ENCODE assay signal across 26 cellular contexts in the genomic region with DNA sequence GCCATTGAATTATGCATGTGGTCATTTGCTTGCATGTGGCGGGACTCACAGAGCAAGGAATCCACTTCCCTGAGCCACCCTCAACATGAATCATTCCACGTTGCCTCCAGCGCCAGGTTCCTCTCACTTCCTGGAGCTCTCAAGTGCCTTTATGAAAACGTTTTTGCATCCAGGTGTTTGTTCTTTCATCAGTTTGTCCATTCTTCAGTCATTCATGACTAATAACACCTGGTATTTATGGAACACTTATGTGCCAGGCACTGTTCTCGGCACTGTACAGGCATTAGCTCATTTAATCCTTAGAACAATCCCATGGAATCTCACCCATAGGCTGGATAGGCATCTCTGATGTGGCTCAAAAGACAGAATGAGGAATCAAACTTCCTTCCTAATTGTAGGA.
"Had no signal": no experiment of that assay in that cellular context is flagged by ENCODE, and none has a peak within 500 bp of the region (broad histone marks: within the 10 kb centered on the region; RNA-seq: fewer than 3 reads in every experiment).

No MANE protein-coding gene starts in this region.

- DNase-seq: cortex of kidney; dorsolateral prefrontal cortex; effector CD8-positive, alpha-beta T cell; heart left ventricle; hippocampal formation; kidney glomerular epithelial cell; lower lobe of right lung; mesenchymal stem cell; midbrain; nucleus accumbens; pancreas; retina; right lobe of liver; stimulated activated CD4-positive, alpha-beta T cell treated with anti-CD3 and anti-CD28 coated beads, Interleukin-4, amount 100 ng/mL, for 1 hour; stimulated activated CD8-positive, alpha-beta memory T cell treated with anti-CD3 and anti-CD28 coated beads, Interleukin-4, amount 100 ng/mL, for 48 hours; stimulated activated naive CD8-positive, alpha-beta T cell treated with anti-CD3 and anti-CD28 coated beads, Interleukin-15, Interleukin-2, amounts not matched to agents 100 U/mL and 50 U/mL, for 24 hours; thyroid gland; upper lobe of left lung had no signal

- H3K36me3 ChIP-seq: lower lobe of right lung, neural progenitor cell, pancreas, prostate gland, right lobe of liver, thyroid gland, upper lobe of left lung had no signal

- H3K27me3 ChIP-seq: dorsolateral prefrontal cortex, esophagus muscularis mucosa, heart left ventricle, neural progenitor cell, pancreas, right lobe of liver, suprapubic skin, thyroid gland, upper lobe of left lung, vagina had no signal

- FAIRE-seq: pancreas had no signal

- H3K4me3 ChIP-seq: dorsolateral prefrontal cortex, esophagus muscularis mucosa, heart left ventricle, lower lobe of right lung, neural progenitor cell, pancreas, prostate gland, right lobe of liver, suprapubic skin, thyroid gland, upper lobe of left lung, vagina had no signal

- ATAC-seq: heart left ventricle; left lobe of liver; natural killer cell treated with Interleukin-12 subunit alpha and Interleukin-12 subunit beta and Interleukin-15 and Interleukin-18, amount 100 ng/mL, for 72 hours; pancreas; right lobe of liver; stimulated activated effector memory CD8-positive, alpha-beta T cell treated with anti-CD3 and anti-CD28 coated beads, Interleukin-12 subunit alpha, Interleukin-12 subunit beta, amount 100 ng/mL, for 72 hours; stimulated activated naive CD8-positive, alpha-beta T cell treated with anti-CD3 and anti-CD28 coated beads, Interleukin-15, Interleukin-2, amounts not matched to agents 100 U/mL and 50 U/mL, for 24 hours had no signal
